ENCODE assay signal across 11 cellular contexts in the genomic region with DNA sequence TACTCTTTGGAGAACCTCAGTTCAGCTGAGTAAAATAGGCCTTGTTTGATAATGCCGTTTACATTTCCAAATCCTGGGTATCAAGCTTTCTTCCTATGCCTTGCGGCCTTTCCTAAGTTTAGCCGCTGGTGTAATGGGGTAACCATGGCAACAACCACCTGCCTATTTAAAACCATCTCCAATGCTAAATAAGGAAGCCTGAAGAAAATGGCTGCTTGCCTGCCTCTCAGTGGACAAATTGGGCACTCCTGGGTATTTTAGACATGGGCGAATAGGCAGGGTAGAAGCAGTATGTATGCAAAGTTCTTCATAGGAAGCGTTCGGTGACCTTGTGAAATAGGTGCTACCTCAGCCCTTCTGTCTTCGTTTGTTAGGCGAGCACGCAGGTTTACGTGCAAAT.
DNase-seq lines count a peak whose midpoint lies in the region; ATAC-seq, FAIRE-seq and TF ChIP-seq lines count a peak whose summit lies in the region.
"Had no signal": no experiment of that assay in that cellular context is flagged by ENCODE, and none has a peak within 500 bp of the region (broad histone marks: within the 10 kb centered on the region; RNA-seq: fewer than 3 reads in every experiment).

No MANE protein-coding gene starts in this region.

- H3K9ac ChIP-seq in astrocyte (ENCODE audit: low read length) (no peak overlapping the region), kidney (ENCODE audit: low read length in 2 of 2) (no peak overlapping the region)

- no peaks in the 10 kb centered on the region for H3K79me2 ChIP-seq in astrocyte (ENCODE audit: insufficient read depth, low read length)

- DNase-seq in ELR (ENCODE audit: low read depth) (peak; percentile 16), NB4 (ENCODE audit: low read depth) (peak; percentile 45), astrocyte (ENCODE audit: low read depth) (no peak), inferior parietal cortex (ENCODE audit: extremely low spot score) (peak; percentile 79), LoVo (ENCODE audit: low spot score) (no peak), kidney (no peak)
- DNase-seq: GF-D8; stimulated activated CD4-positive, alpha-beta T cell treated with anti-CD3 and anti-CD28 coated beads, Interleukin-4, amount 100 ng/mL, for 1 hour; uterus had no signal

- H3K36me3 ChIP-seq in astrocyte (ENCODE audit: insufficient read depth, low read length) (no peaks in the 10 kb centered on the region), kidney (ENCODE audit: control insufficient read depth in 1 of 2, insufficient read depth in 2 of 2, low read length in 2 of 2) (no peaks in the 10 kb centered on the region)
- H3K36me3 ChIP-seq: uterus had no signal

- H3K4me2 ChIP-seq in astrocyte (ENCODE audit: low read length), result no peak overlapping the region

- H3K27me3 ChIP-seq in astrocyte (ENCODE audit: insufficient read depth, low read length), result peaks cover 3% of the 10 kb centered on the region
- H3K27me3 ChIP-seq: uterus had no signal

- intact Hi-C loops in kidney (cut with DNase I), result no loop called here

- no peaks in the 10 kb centered on the region for H4K20me1 ChIP-seq in astrocyte (ENCODE audit: insufficient read depth, low read length)

- H3K27me3 Mint-ChIP-seq in astrocyte (ENCODE audit: low read depth, unreplicated experiment), result peaks cover 26% of the 10 kb centered on the region

- no peak for FAIRE-seq in astrocyte (lab: Jason Lieb, UNC)
- no peak for FAIRE-seq in kidney (lab: Jason Lieb, UNC)

- peaks cover 6% of the 10 kb centered on the region for H3K4me1 ChIP-seq in astrocyte (ENCODE audit: insufficient read depth, low read length)
- peaks cover 3 to 4% of the 10 kb centered on the region in 2 donors for H3K4me1 ChIP-seq in kidney (ENCODE audit: control insufficient read depth in 1 of 2, insufficient read depth in 1 of 2, low read depth in 1 of 2, low read length in 2 of 2)
- H3K4me1 ChIP-seq: uterus had no signal

- peak; percentile 18 for TF ChIP-seq CTCF in NB4 (IDR thresholded peaks at IDR 0.05; ENCODE audit: low read depth, low read length)
- TF ChIP-seq CTCF in astrocyte (IDR thresholded peaks at IDR 0.05; ENCODE audit: insufficient read depth, low read depth, low read length), result peak; percentile 4
- TF ChIP-seq CTCF in kidney (IDR thresholded peaks at IDR 0.05; ENCODE audit: borderline replicate concordance, extremely low read depth, insufficient read depth), result no peak

- no peak for ATAC-seq in HG02938 (IDR thresholded peaks at IDR 0.05; ENCODE audit: unreplicated experiment)
- ATAC-seq in GM21786 (IDR thresholded peaks at IDR 0.05; ENCODE audit: unreplicated experiment), result no peak

- peaks cover 8% of the 10 kb centered on the region for H3K4me1 Mint-ChIP-seq in astrocyte (ENCODE audit: low read depth, unreplicated experiment)

- H3K27ac ChIP-seq in astrocyte (ENCODE audit: low read depth, low read length), result no peak overlapping the region
- no peak overlapping the region for H3K27ac ChIP-seq in kidney (ENCODE audit: low read depth in 2 of 2, low read length in 2 of 2)
- H3K27ac ChIP-seq: uterus had no signal

- no peak overlapping the region for H3K4me3 Mint-ChIP-seq in astrocyte (ENCODE audit: unreplicated experiment)

- no peaks in the 10 kb centered on the region for H3K9me3 ChIP-seq in astrocyte (ENCODE audit: insufficient read depth, low read depth, low read length)
- H3K9me3 ChIP-seq in kidney (ENCODE audit: control insufficient read depth in 1 of 2, low read length in 2 of 2), result no peaks in the 10 kb centered on the region
- H3K9me3 ChIP-seq: uterus had no signal

- no peak for TF ChIP-seq POLR2A in NB4 (IDR thresholded peaks at IDR 0.05; ENCODE audit: extremely low read depth, insufficient read length)

- H3K9me3 Mint-ChIP-seq in astrocyte (ENCODE audit: unreplicated experiment), result no peaks in the 10 kb centered on the region

- H3K36me3 Mint-ChIP-seq in astrocyte (ENCODE audit: low read depth, unreplicated experiment), result no peaks in the 10 kb centered on the region

- H3K4me3 ChIP-seq in NB4 (ENCODE audit: low read depth, low read length) (no peak overlapping the region), astrocyte (ENCODE audit: insufficient read depth, low read depth, low read length) (no peak overlapping the region), kidney (ENCODE audit: low read length in 2 of 2) (no peak overlapping the region)
- H3K4me3 ChIP-seq: uterus had no signal

- no peak overlapping the region for H3K27ac Mint-ChIP-seq in astrocyte (ENCODE audit: unreplicated experiment)

- no peak overlapping the region for H2AFZ ChIP-seq in astrocyte (ENCODE audit: low read depth, low read length)

Comparison
In these comparisons a context has a peak if more than half of its experiments do, and no peak if none do; other contexts are left out.
1. DNase-seq: peak in ELR (single experiment), NB4 (single experiment) and inferior parietal cortex (single experiment); none in astrocyte (single experiment), LoVo (single experiment) and kidney (single experiment).